ENCODE assay signal across 11 cellular contexts in genomic region chr3:46565113-46565490, GRCh38. TPM values are rescaled to one million over a fixed set of nuclear protein-coding genes. Genes with fewer than 3 reads are reported as not detected.
A peak's percentile ranks its signal among the peaks of the same experiment; 100 is the strongest.
DNase-seq lines count a peak whose midpoint lies in the region; ATAC-seq and TF ChIP-seq lines count a peak whose summit lies in the region.
"Had no signal": no experiment of that assay in that cellular context is flagged by ENCODE, and none has a peak within 500 bp of the region (broad histone marks: within the 10 kb centered on the region; RNA-seq: fewer than 3 reads in every experiment).

No MANE protein-coding gene starts in this region.

- no peak for TF ChIP-seq POLR2A in sigmoid colon (IDR thresholded peaks at IDR 0.05)

- WGBS in right cardiac atrium: 62% methylated on average over 4 of the region's 4 CpGs
- 83 to 86% methylated on average over 4 of the region's 4 CpGs for WGBS in sigmoid colon, 2 donors

- H3K4me1 ChIP-seq in ES-I3 (ENCODE audit: insufficient read depth, low read length): peaks cover 32% of the 10 kb centered on the region
- no peaks in the 10 kb centered on the region for H3K4me1 ChIP-seq in right cardiac atrium (ENCODE audit: control insufficient read depth, insufficient read depth, low read length)
- H3K4me1 ChIP-seq in sigmoid colon: peaks cover 0 to 19% (median 11%) of the 10 kb centered on the region in 4 donors

- no peaks in the 10 kb centered on the region for H3K27me3 ChIP-seq in right cardiac atrium (ENCODE audit: control insufficient read depth, insufficient read depth)
- H3K27me3 ChIP-seq in sigmoid colon: no peaks in the 10 kb centered on the region

- CTCF ChIA-PET in WTC11 (lab: Charles Lee): interaction anchor here (0.6 to 5.1 kb wide), 7 partner anchors 9 to 344 kb away, joined by 3 to 26 read pairs (median 4); no protein-coding TSS in a partner anchor

- H3K4me3 ChIP-seq in right cardiac atrium (ENCODE audit: low read length) (peak overlapping the region; percentile 57), sigmoid colon (peak overlapping the region in 3 of 4 donors; percentile 61 to 79 (median 66))

- DNase-seq in WTC11 (ENCODE audit: low spot score) (no peak), right cardiac atrium (no peak), sigmoid colon (no peak), NCI-H524 (lab: John Stamatoyannopoulos, UW) (no peak), SW 1271 (lab: John Stamatoyannopoulos, UW) (no peak), kidney glomerular epithelial cell (lab: John Stamatoyannopoulos, UW) (no peak)
- DNase-seq: left lung, NCI-H2171 had no signal

- intact Hi-C loops in right cardiac atrium (cut with DNase I) (no loop called here), sigmoid colon (cut with DNase I) (no loop called here)

- ATAC-seq in WTC11: no peak
- ATAC-seq in right cardiac atrium: no peak
- no peak for ATAC-seq in esophagus mucosa

- H3K4me1 Mint-ChIP-seq in WTC11: peaks cover 65% of the 10 kb centered on the region

- no peaks in the 10 kb centered on the region; the same call in none of the 2 replicates for H3K27me3 Mint-ChIP-seq in WTC11 (ENCODE audit: low read depth)

- H3K4me3 Mint-ChIP-seq in WTC11: peak overlapping the region; percentile 66

- H3K9ac ChIP-seq in ES-I3 (ENCODE audit: low read depth, low read length): peak overlapping the region; percentile 54
- H3K9ac ChIP-seq: KMS-11 had no signal

- TF ChIP-seq CTCF in WTC11 (IDR thresholded peaks at IDR 0.05) (no peak), sigmoid colon (IDR thresholded peaks at IDR 0.05) (no peak)

- H3K9me3 ChIP-seq in ES-I3 (ENCODE audit: control insufficient read depth, insufficient read depth, low read length) (no peaks in the 10 kb centered on the region; the same call in 1 of the 2 replicates), right cardiac atrium (ENCODE audit: control insufficient read depth, low read length) (no peaks in the 10 kb centered on the region), sigmoid colon (no peaks in the 10 kb centered on the region)
- H3K9me3 ChIP-seq: left lung had no signal

- H3K27ac ChIP-seq in right cardiac atrium (ENCODE audit: low read length): no peak overlapping the region
- peak overlapping the region in 3 of 4 donors; percentile 63 to 88 (median 77) for H3K27ac ChIP-seq in sigmoid colon
- H3K27ac ChIP-seq: KMS-11, left lung had no signal

- POLR2A ChIA-PET in WTC11 (lab: Charles Lee): interaction anchor here (1.7 kb wide), 2 partner anchors 9 to 12 kb away, joined by 4 to 7 read pairs; a partner anchor contains a TSS

- H3K36me3 ChIP-seq in ES-I3 (ENCODE audit: insufficient read depth, low read length): no peaks in the 10 kb centered on the region
- no peaks in the 10 kb centered on the region for H3K36me3 ChIP-seq in sigmoid colon
- H3K36me3 ChIP-seq: left lung had no signal

- H3K9me3 Mint-ChIP-seq in WTC11: peaks cover 21% of the 10 kb centered on the region

- H3K27ac Mint-ChIP-seq in WTC11: no peak overlapping the region; the same call in 1 of the 2 replicates

- peaks cover 29% of the 10 kb centered on the region for H3K36me3 Mint-ChIP-seq in WTC11

- TF ChIP-seq EP300 in sigmoid colon (IDR thresholded peaks at IDR 0.05): no peak

TF ChIP-seq in WTC11, 78 proteins besides CTCF, POLR2A, EP300 and RAD21:
- TF ChIP-seq ATF1 (CRISPR knock-in tag; IDR thresholded peaks at IDR 0.05): no peak
- no peak for TF ChIP-seq IRF2 (CRISPR knock-in tag; IDR thresholded peaks at IDR 0.05; ENCODE audit: borderline replicate concordance, low read depth)
- no peak for TF ChIP-seq ATF6 (CRISPR knock-in tag; IDR thresholded peaks at IDR 0.05)
- TF ChIP-seq SP1 (CRISPR knock-in tag; conservative IDR thresholded peaks at IDR 0.05): no peak
- no peak for TF ChIP-seq GRHL2 (CRISPR knock-in tag; IDR thresholded peaks at IDR 0.05; ENCODE audit: insufficient replicate concordance, severe bottlenecking)
- no peak for TF ChIP-seq MAX (CRISPR knock-in tag; IDR thresholded peaks at IDR 0.05)
- TF ChIP-seq NR3C1 (CRISPR knock-in tag; conservative IDR thresholded peaks at IDR 0.05; ENCODE audit: low read depth): no peak
- TF ChIP-seq SMAD4 (CRISPR knock-in tag; IDR thresholded peaks at IDR 0.05): no peak
- TF ChIP-seq ZNF263 (CRISPR knock-in tag; IDR thresholded peaks at IDR 0.05; ENCODE audit: low read depth): no peak
- TF ChIP-seq ZNF138 (CRISPR knock-in tag; conservative IDR thresholded peaks at IDR 0.05): no peak
- TF ChIP-seq ZNF512 (CRISPR knock-in tag; IDR thresholded peaks at IDR 0.05; ENCODE audit: borderline replicate concordance): no peak
- TF ChIP-seq FOXP1 (CRISPR knock-in tag; IDR thresholded peaks at IDR 0.05; ENCODE audit: borderline replicate concordance): no peak
TF ChIP-seq in WTC11: peak in this region for 0.

RNA-seq across cellular contexts. Expression of gene LRRC2, which starts 1.0 kb away (rescaled TPM):
- total RNA-seq in WTC11 (2021): 4.0 to 4.9 TPM (median 4.9 TPM) in 3 replicates
- 10 to 100 TPM in 3 of 4 donors, 1 to 10 TPM in 1; 8.9 to 26.0 (median 15.0) TPM for total RNA-seq in right cardiac atrium
- polyA plus RNA-seq in right cardiac atrium: 9.9 TPM
- total RNA-seq in sigmoid colon: 10 to 100 TPM in 1 of 4 donors, 1 to 10 TPM in 3; 3.6 to 11.1 (median 5.8) TPM
- polyA plus RNA-seq in sigmoid colon: 1 to 10 TPM in 1 of 3 donors, under 1 TPM in 2; 0.46 to 2.4 (median 0.69) TPM
- 0.28 TPM for total RNA-seq in esophagus mucosa

RNA-seq across cellular contexts. Expression of gene FAM240A, which starts 47.2 kb away (rescaled TPM):
- total RNA-seq in WTC11 (2021): 0.09 to 0.14 TPM (median 0.13 TPM) in 3 replicates
- not detected for total RNA-seq in right cardiac atrium
- not detected for polyA plus RNA-seq in right cardiac atrium
- total RNA-seq in sigmoid colon: not detected
- polyA plus RNA-seq in sigmoid colon: not detected
- total RNA-seq in esophagus mucosa: not detected
- total RNA-seq: left lung had no signal
